In the genomic region with DNA sequence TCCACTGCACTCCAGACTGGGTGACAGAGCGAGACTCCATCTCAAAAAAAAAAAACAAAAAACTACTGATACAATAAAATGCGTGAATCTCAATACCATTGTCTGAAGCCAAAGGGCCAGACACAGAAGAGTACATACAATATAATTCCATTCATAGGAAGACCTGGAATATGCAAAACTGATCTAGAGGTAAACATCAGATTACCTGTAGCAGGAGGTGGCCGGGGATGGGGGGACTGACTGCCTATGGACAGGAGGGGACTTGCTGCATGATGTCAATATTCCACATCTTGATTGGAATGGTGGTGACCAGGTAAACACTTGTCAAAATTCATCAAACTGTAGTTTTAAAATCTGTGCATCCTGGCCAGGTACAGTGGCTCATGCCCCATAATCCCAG, we compare ENCODE assay signal across 30 cellular contexts. TPM values are rescaled to one million over a fixed set of nuclear protein-coding genes. Genes with fewer than 3 reads are reported as not detected.
DNase-seq lines count a peak whose midpoint lies in the region; ATAC-seq and TF ChIP-seq lines count a peak whose summit lies in the region.
"Had no signal": no experiment of that assay in that cellular context is flagged by ENCODE, and none has a peak within 500 bp of the region (broad histone marks: within the 10 kb centered on the region; RNA-seq: fewer than 3 reads in every experiment).

No MANE protein-coding gene starts in this region.

- no peak overlapping the region for H3K4me3 ChIP-seq in osteoblast (ENCODE audit: insufficient read depth, low read length)
- H3K4me3 ChIP-seq in spleen, result no peak overlapping the region
- H3K4me3 ChIP-seq in aorta (ENCODE audit: low read length in 2 of 2), result no peak overlapping the region
- no peak overlapping the region for H3K4me3 ChIP-seq in left ventricle myocardium inferior
- H3K4me3 ChIP-seq: BLaER1, GM12878 had no signal

- peak; percentile 57 for DNase-seq in osteoblast (ENCODE audit: insufficient read length, low spot score, missing footprints)
- peak; percentile 20 for DNase-seq in spleen
- DNase-seq in aorta, result peak; percentile 6 to 54
- no peak for DNase-seq in left ventricle myocardium inferior
- DNase-seq in RWPE1 (ENCODE audit: low spot score), result no peak
- DNase-seq in RKO (ENCODE audit: low spot score), result no peak
- DNase-seq: 8988T; ACHN; BE2C; C1 segment of cervical spinal cord; CD4-positive, alpha-beta memory T cell; CD4-positive, CD25-positive, alpha-beta regulatory T cell; COR-L47; DMS 273 treated with DMSO at 0.1 percent for 48 hours; DMS153; DMS53; DMS79; DND-41; EL; GDM1 had no signal

- TF ChIP-seq POLR2A in spleen (IDR thresholded peaks at IDR 0.05), result no peak

- intact Hi-C loops in spleen (cut with DNase I; ENCODE audit: low total_unique reads) (no loop called here), aorta (cut with DNase I) (no loop called here), left ventricle myocardium inferior (cut with micrococcal nuclease) (no loop called here)

- H2AFZ ChIP-seq in osteoblast (ENCODE audit: low read length), result no peak overlapping the region

- peaks cover 14% of the 10 kb centered on the region for H3K27me3 ChIP-seq in osteoblast (ENCODE audit: insufficient read depth, low read length)
- H3K27me3 ChIP-seq in spleen (replicated peaks in 1 of 7), result peaks cover 0 to 45% (median 15%) of the 10 kb centered on the region in 7 donors
- no peaks in the 10 kb centered on the region for H3K27me3 ChIP-seq in aorta (ENCODE audit: control insufficient read depth in 1 of 2, insufficient read depth in 2 of 2, low read length in 1 of 2)
- peaks cover 82% of the 10 kb centered on the region for H3K27me3 ChIP-seq in left ventricle myocardium inferior (ENCODE audit: low read depth)
- H3K27me3 ChIP-seq: BE2C had no signal

- peak overlapping the region in 2 of 3 experiments; percentile 35 to 45 for H3K27ac Mint-ChIP-seq in nephron
- H3K27ac Mint-ChIP-seq: CD14-positive monocyte; CD4-positive, alpha-beta memory T cell; CD4-positive, CD25-positive, alpha-beta regulatory T cell had no signal

- WGBS in spleen, 5 donors, result 83 to 95% (median 93%) methylated on average over 3 of the region's 3 CpGs
- WGBS in aorta, 2 donors, result 96 to 98% methylated on average over 3 of the region's 3 CpGs

- peaks cover 40% of the 10 kb centered on the region for H3K4me1 Mint-ChIP-seq in nephron

- TF ChIP-seq CTCF in nephron (IDR thresholded peaks at IDR 0.05; ENCODE audit: unreplicated experiment in 3 of 3), result no peak
- TF ChIP-seq CTCF in osteoblast (IDR thresholded peaks at IDR 0.05; ENCODE audit: extremely low read depth, low read depth, low read length), result no peak
- TF ChIP-seq CTCF in spleen (IDR thresholded peaks at IDR 0.05 in 8 of 11, conservative IDR thresholded peaks at IDR 0.05 in 3 of 11), result no peak
- no peak for TF ChIP-seq CTCF in left ventricle myocardium inferior (IDR thresholded peaks at IDR 0.05; ENCODE audit: borderline replicate concordance)
- TF ChIP-seq CTCF in RWPE1 (conservative IDR thresholded peaks at IDR 0.05; ENCODE audit: low read depth), result no peak

- no peak for ATAC-seq in aorta (ENCODE audit: low FRiP score)
- ATAC-seq in HG03039 (IDR thresholded peaks at IDR 0.05; ENCODE audit: unreplicated experiment), result no peak
- ATAC-seq: GM12878 had no signal

- H3K36me3 ChIP-seq in osteoblast (ENCODE audit: insufficient read depth, low read length) (no peaks in the 10 kb centered on the region), spleen (no peaks in the 10 kb centered on the region), aorta (ENCODE audit: control insufficient read depth in 1 of 2, insufficient read depth in 2 of 2, low read length in 1 of 2) (no peaks in the 10 kb centered on the region), left ventricle myocardium inferior (no peaks in the 10 kb centered on the region)
- H3K36me3 ChIP-seq: BE2C, BLaER1 had no signal

- H3K9me3 ChIP-seq in osteoblast (ENCODE audit: low read depth, low read length) (no peaks in the 10 kb centered on the region), spleen (no peaks in the 10 kb centered on the region), aorta (ENCODE audit: control insufficient read depth, low read length) (no peaks in the 10 kb centered on the region), left ventricle myocardium inferior (replicated peaks) (no peaks in the 10 kb centered on the region)
- H3K9me3 ChIP-seq: BE2C, BLaER1 had no signal

- H3K4me3 Mint-ChIP-seq in nephron, result no peak overlapping the region
- H3K4me3 Mint-ChIP-seq: CD4-positive, alpha-beta memory T cell; CD4-positive, CD25-positive, alpha-beta regulatory T cell; CD8-positive, alpha-beta memory T cell had no signal

- no peaks in the 10 kb centered on the region for H3K79me2 ChIP-seq in osteoblast (ENCODE audit: insufficient read depth, low read length)

- no peaks in the 10 kb centered on the region for H4K20me1 ChIP-seq in osteoblast (ENCODE audit: insufficient read depth, low read length)
- H4K20me1 ChIP-seq: BLaER1 had no signal

- H3K4me2 ChIP-seq in osteoblast (ENCODE audit: insufficient read depth, low read length), result no peak overlapping the region
- H3K4me2 ChIP-seq: BLaER1 had no signal

- CTCF ChIA-PET in RWPE1 (lab: Yijun Ruan, JAX), result no interaction called here

- POLR2A ChIA-PET in RWPE1 (lab: Yijun Ruan, JAX; ENCODE audit: low non-redundant PET), result no interaction called here

- no peaks in the 10 kb centered on the region for H3K9me3 Mint-ChIP-seq in nephron
- H3K9me3 Mint-ChIP-seq: CD4-positive, alpha-beta memory T cell; CD4-positive, CD25-positive, alpha-beta regulatory T cell; CD8-positive, alpha-beta memory T cell had no signal

- H3K36me3 Mint-ChIP-seq in nephron (ENCODE audit: low read depth), result no peaks in the 10 kb centered on the region
- H3K36me3 Mint-ChIP-seq: CD4-positive, alpha-beta memory T cell; CD4-positive, CD25-positive, alpha-beta regulatory T cell; CD8-positive, alpha-beta memory T cell had no signal

- peaks cover 17% of the 10 kb centered on the region for H3K4me1 ChIP-seq in osteoblast (ENCODE audit: insufficient read depth, low read length)
- peaks cover 4 to 21% (median 16%) of the 10 kb centered on the region in 6 donors for H3K4me1 ChIP-seq in spleen
- no peaks in the 10 kb centered on the region for H3K4me1 ChIP-seq in aorta (ENCODE audit: control insufficient read depth in 1 of 2, insufficient read depth in 2 of 2, low read length in 2 of 2)
- peaks cover 22% of the 10 kb centered on the region for H3K4me1 ChIP-seq in left ventricle myocardium inferior
- H3K4me1 ChIP-seq: BE2C had no signal

- H3K27ac ChIP-seq in osteoblast (ENCODE audit: low read depth, low read length), result no peak overlapping the region
- no peak overlapping the region for H3K27ac ChIP-seq in spleen
- H3K27ac ChIP-seq in aorta (ENCODE audit: low read depth in 1 of 2, low read length in 2 of 2), result no peak overlapping the region
- H3K27ac ChIP-seq in left ventricle myocardium inferior (replicated peaks), result no peak overlapping the region
- H3K27ac ChIP-seq in RWPE1, result no peak overlapping the region
- H3K27ac ChIP-seq: BLaER1 had no signal

- peaks cover 29% of the 10 kb centered on the region for H3K27me3 Mint-ChIP-seq in nephron (ENCODE audit: low read depth)

RNA-seq across cellular contexts. Expression of gene FIGNL2, which starts 12.5 kb away (rescaled TPM):
- total RNA-seq in osteoblast (0.29 and 0.36 TPM in 2 replicates), spleen (1 to 10 TPM in 6 of 7 donors, under 1 TPM in 1; 0.83 to 3.0 (median 1.6) TPM), aorta (1 to 10 TPM; 1.0 to 2.1 TPM), left ventricle myocardium inferior (0.30 TPM)
- polyA plus RNA-seq in spleen (under 1 TPM; 0.20 to 0.51 (median 0.20) TPM), aorta (under 1 TPM in 1 of 2 donors, not detected in 1; 0.08 TPM)
- total RNA-seq: Daoy, GM12878 had no signal
- polyA plus RNA-seq: GM12878 had no signal

RNA-seq across cellular contexts. Expression of gene ANKRD33, which starts 26.9 kb away (rescaled TPM):
- not detected in 2 replicates for total RNA-seq in osteoblast
- not detected for total RNA-seq in spleen
- not detected for polyA plus RNA-seq in spleen
- under 1 TPM in 1 of 2 donors, not detected in 1; 0.54 TPM for total RNA-seq in aorta
- not detected for polyA plus RNA-seq in aorta
- not detected for total RNA-seq in left ventricle myocardium inferior
- total RNA-seq: A673; CD4-positive, alpha-beta memory T cell; CD4-positive, CD25-positive, alpha-beta regulatory T cell; CD8-positive, alpha-beta memory T cell; Daoy; G401; GM12878 had no signal
- polyA plus RNA-seq: AG04450; CD14-positive monocyte; CD4-positive, alpha-beta memory T cell; CD4-positive, CD25-positive, alpha-beta regulatory T cell; CD8-positive, alpha-beta memory T cell; GM12878 had no signal

RNA-seq across cellular contexts. Expression of gene ACVRL1, which starts 46.3 kb away (rescaled TPM):
- total RNA-seq in osteoblast, result 9.8 and 11.5 TPM in 2 replicates
- 100 to 1,000 TPM in 2 of 7 donors, 10 to 100 TPM in 5; 58.6 to 109 (median 92.3) TPM for total RNA-seq in spleen
- 10 to 100 TPM; 12.5 to 21.0 (median 13.5) TPM for polyA plus RNA-seq in spleen
- 10 to 100 TPM; 53.6 to 96.9 TPM for total RNA-seq in aorta
- 10 to 100 TPM in 1 of 2 donors, 1 to 10 TPM in 1; 3.4 to 13.5 TPM for polyA plus RNA-seq in aorta
- total RNA-seq in left ventricle myocardium inferior, result 36.9 TPM
- total RNA-seq: CD4-positive, CD25-positive, alpha-beta regulatory T cell; GM12878 had no signal
- polyA plus RNA-seq: CD4-positive, alpha-beta memory T cell; CD4-positive, CD25-positive, alpha-beta regulatory T cell; CD8-positive, alpha-beta memory T cell; GM12878 had no signal

Comparison
In these comparisons a context has a peak if more than half of its experiments do, and no peak if none do; other contexts are left out.
1. DNase-seq: peak in osteoblast (single experiment), spleen (single experiment) and aorta (2 of 2); none in left ventricle myocardium inferior (single experiment), RWPE1 (single experiment) and RKO (single experiment).